In the genomic region with DNA sequence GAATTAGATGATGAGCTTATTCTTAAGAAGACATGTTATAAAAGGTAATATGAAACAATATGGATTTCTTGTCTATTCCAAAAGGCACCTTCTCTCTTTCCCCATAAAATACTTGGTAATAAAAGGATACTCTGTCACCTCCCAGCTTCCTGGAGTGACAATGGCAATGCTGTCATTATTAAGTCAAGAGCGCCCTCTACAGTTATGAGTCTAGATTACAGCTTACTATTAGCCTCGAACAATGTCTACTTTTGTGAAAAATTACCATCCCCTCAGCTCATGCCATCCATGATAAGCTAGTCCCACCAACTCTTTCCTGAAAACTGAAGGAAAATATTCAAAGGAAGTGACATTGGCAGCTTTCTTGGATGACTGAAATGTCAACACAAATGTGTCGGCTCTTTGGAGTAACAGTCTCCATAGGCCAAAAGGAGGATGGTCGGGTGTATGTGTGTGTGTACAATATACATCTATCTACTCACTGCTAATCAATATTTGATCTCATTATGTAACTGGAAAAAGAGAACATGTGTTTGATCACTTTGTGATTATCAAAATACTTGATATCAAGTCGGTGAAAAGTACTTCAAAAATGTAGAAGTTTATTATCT, we compare ENCODE assay signal across 8 cellular contexts. TPM values are rescaled to one million over a fixed set of nuclear protein-coding genes. Genes with fewer than 3 reads are reported as not detected.
DNase-seq lines count a peak whose midpoint lies in the region; ATAC-seq and TF ChIP-seq lines count a peak whose summit lies in the region.

No MANE protein-coding gene starts in this region.

- H3K27me3 Mint-ChIP-seq in neural progenitor cell (ENCODE audit: insufficient read depth, low read depth) = peaks cover 4% of the 10 kb centered on the region
- peaks cover 21% of the 10 kb centered on the region for H3K27me3 Mint-ChIP-seq in T-helper 2 cell treated with Interferon-gamma antibody and Interleukin-4, amounts not matched to agents 5 μg/mL and 100 μg/mL, for 36 hours (ENCODE audit: low read depth)

- intact Hi-C loops in A673 (cut with micrococcal nuclease; ENCODE audit: unreplicated experiment) = loop anchor here (1.0 kb wide), 1 partner anchor 935 kb away; no protein-coding TSS in a partner anchor

- no peaks in the 10 kb centered on the region for H3K79me2 ChIP-seq in neural progenitor cell (ENCODE audit: low read depth)

- ATAC-seq in esophagus mucosa = peak; percentile 73

- no peak overlapping the region for H3K9ac ChIP-seq in neural progenitor cell

- no peak overlapping the region for H2AFZ ChIP-seq in neural progenitor cell (replicated peaks)

- H3F3A ChIP-seq in neural progenitor cell (ENCODE audit: low read depth) = peaks cover 16% of the 10 kb centered on the region

- H3K9me3 ChIP-seq in A673 (ENCODE audit: low read depth, low read length, poor library complexity, severe bottlenecking) = no peaks in the 10 kb centered on the region
- H3K9me3 ChIP-seq in neural progenitor cell (ENCODE audit: low read depth) = no peaks in the 10 kb centered on the region

- CTCF ChIA-PET in A673 (lab: Charles Lee) = interaction anchor here (0.6 to 1.6 kb wide), 14 partner anchors 9 to 1514 kb away, joined by 3 to 12 read pairs (median 4); no protein-coding TSS in a partner anchor

- no TSS peak for BruUV-seq in A673 (replicated peaks; lab: Mats Ljungman, UMichigan)

- POLR2A ChIA-PET in A673 (lab: Charles Lee; ENCODE audit: low non-redundant PET) = no interaction called here

- H3K4me3 ChIP-seq in A673 (ENCODE audit: low read depth, low read length, poor library complexity, severe bottlenecking) (no peak overlapping the region), GM12865 (ENCODE audit: low read depth, low read length) (no peak overlapping the region), LNCaP clone FGC (ENCODE audit: low read depth, low read length) (no peak overlapping the region), neural progenitor cell (no peak overlapping the region)

- no peaks in the 10 kb centered on the region for H3K36me3 Mint-ChIP-seq in neural progenitor cell
- no peaks in the 10 kb centered on the region for H3K36me3 Mint-ChIP-seq in T-helper 2 cell treated with Interferon-gamma antibody and Interleukin-4, amounts not matched to agents 5 μg/mL and 100 μg/mL, for 36 hours (ENCODE audit: low read depth)

- H3K27ac Mint-ChIP-seq in neural progenitor cell = no peak overlapping the region
- no peak overlapping the region for H3K27ac Mint-ChIP-seq in T-helper 2 cell treated with Interferon-gamma antibody and Interleukin-4, amounts not matched to agents 5 μg/mL and 100 μg/mL, for 36 hours

- H4K20me1 ChIP-seq in neural progenitor cell (ENCODE audit: low read depth) = no peaks in the 10 kb centered on the region

- no peak overlapping the region for H3K4me2 ChIP-seq in neural progenitor cell

- H3K27me3 ChIP-seq in A673 (replicated peaks; ENCODE audit: insufficient read depth, low read depth, low read length, poor library complexity) (no peaks in the 10 kb centered on the region), neural progenitor cell (no peaks in the 10 kb centered on the region)

- DNase-seq in A673 (ENCODE audit: low spot score) = peak; percentile 77
- peak; percentile 53 for DNase-seq in GM12865 (ENCODE audit: low read depth)
- peak; percentile 45 for DNase-seq in LNCaP clone FGC (ENCODE audit: low read depth)
- peak; percentile 48 for DNase-seq in RPMI8226
- DNase-seq in neural progenitor cell (ENCODE audit: low spot score) = peak; percentile 86
- no peak for DNase-seq in occipital lobe (lab: John Stamatoyannopoulos, UW)
- no peak for DNase-seq in T-helper 2 cell treated with Interferon-gamma antibody and Interleukin-4, amounts not matched to agents 5 μg/mL and 100 μg/mL, for 36 hours (ENCODE audit: low spot score)

- peak overlapping the region; percentile 55 for H3K4me3 Mint-ChIP-seq in neural progenitor cell
- no peak overlapping the region for H3K4me3 Mint-ChIP-seq in T-helper 2 cell treated with Interferon-gamma antibody and Interleukin-4, amounts not matched to agents 5 μg/mL and 100 μg/mL, for 36 hours

- peaks cover 37% of the 10 kb centered on the region for H3K4me1 Mint-ChIP-seq in neural progenitor cell
- H3K4me1 Mint-ChIP-seq in T-helper 2 cell treated with Interferon-gamma antibody and Interleukin-4, amounts not matched to agents 5 μg/mL and 100 μg/mL, for 36 hours (ENCODE audit: low read depth) = peaks cover 8% of the 10 kb centered on the region

- H3K36me3 ChIP-seq in A673 (ENCODE audit: insufficient read depth, low read length, poor library complexity, severe bottlenecking) = no peaks in the 10 kb centered on the region
- H3K36me3 ChIP-seq in neural progenitor cell = no peaks in the 10 kb centered on the region

- no peak overlapping the region for H3K27ac ChIP-seq in A673 (ENCODE audit: low read depth, low read length, poor library complexity, severe bottlenecking)
- H3K27ac ChIP-seq in neural progenitor cell = no peak overlapping the region

- H3K4me1 ChIP-seq in A673 (ENCODE audit: insufficient read depth, low read length, poor library complexity, severe bottlenecking) (peaks cover 19% of the 10 kb centered on the region), neural progenitor cell (peaks cover 19% of the 10 kb centered on the region)

- peaks cover 5% of the 10 kb centered on the region for H3K9me3 Mint-ChIP-seq in neural progenitor cell
- no peaks in the 10 kb centered on the region for H3K9me3 Mint-ChIP-seq in T-helper 2 cell treated with Interferon-gamma antibody and Interleukin-4, amounts not matched to agents 5 μg/mL and 100 μg/mL, for 36 hours

- peak; percentile 84 for TF ChIP-seq CTCF in A673 (conservative IDR thresholded peaks at IDR 0.05; ENCODE audit: low read depth, low read length)
- peak; percentile 64 for TF ChIP-seq CTCF in GM12865 (IDR thresholded peaks at IDR 0.05; ENCODE audit: insufficient read depth, low read depth, low read length, missing control alignments)
- TF ChIP-seq CTCF in LNCaP clone FGC (IDR thresholded peaks at IDR 0.05; ENCODE audit: control insufficient read depth, extremely low read depth, insufficient read depth) = peak; percentile 74
- peak; percentile 92 for TF ChIP-seq CTCF in neural progenitor cell (IDR thresholded peaks at IDR 0.05)

RNA-seq across cellular contexts. Expression of a gene that starts 48.7 kb away (rescaled TPM):
- total RNA-seq in A673 (2021) (108 and 112 TPM in 2 replicates), esophagus mucosa (17.7 TPM), neural progenitor cell (ENCODE audit: low replicate concordance) (75.4 and 152 TPM in 2 replicates), occipital lobe (4.1 TPM)

Comparison
In these comparisons a context has a peak if more than half of its experiments do, and no peak if none do; other contexts are left out.
1. DNase-seq: peak in A673 (single experiment), GM12865 (single experiment), LNCaP clone FGC (single experiment), RPMI8226 (single experiment) and neural progenitor cell (single experiment); none in occipital lobe (single experiment) and T-helper 2 cell treated with Interferon-gamma antibody and Interleukin-4, amounts not matched to agents 5 μg/mL and 100 μg/mL, for 36 hours (single experiment).
2. Peak in every context shown above with its lines, with median percentiles within 50 percentile points of each other: CTCF ChIP-seq.